8 cellular contexts compared by ENCODE assay signal in genomic region chr7:151342811-151343210, GRCh38. TPM values are rescaled to one million over a fixed set of nuclear protein-coding genes. Genes with fewer than 3 reads are reported as not detected.
DNase-seq lines count a peak whose midpoint lies in the region; ATAC-seq, FAIRE-seq and TF ChIP-seq lines count a peak whose summit lies in the region.

No MANE protein-coding gene starts in this region.

- H3K4me1 Mint-ChIP-seq in CD14-positive monocyte (peaks cover 32% of the 10 kb centered on the region), neural crest cell (peaks cover 4% of the 10 kb centered on the region)

- no peaks in the 10 kb centered on the region for H4K20me1 ChIP-seq in KMS-11 (ENCODE audit: insufficient read depth)

- peaks cover 24 to 26% of the 10 kb centered on the region in 2 donors for H3K36me3 Mint-ChIP-seq in CD14-positive monocyte
- no peaks in the 10 kb centered on the region for H3K36me3 Mint-ChIP-seq in neural crest cell (ENCODE audit: low read depth)

- intact Hi-C loops in CD14-positive monocyte (cut with micrococcal nuclease) = no loop called here
- intact Hi-C loops in posterior cingulate gyrus (cut with DNase I) = no loop called here

- H3K27me3 ChIP-seq in KMS-11 (ENCODE audit: insufficient read depth, low read depth) (no peaks in the 10 kb centered on the region), bronchial epithelial cell (ENCODE audit: control insufficient read depth, insufficient read depth, low read length) (no peaks in the 10 kb centered on the region)

- H3K4me3 Mint-ChIP-seq in CD14-positive monocyte (peak overlapping the region; percentile 75 to 77), neural crest cell (peak overlapping the region; percentile 86)

- H3K4me2 ChIP-seq in KMS-11 = peak overlapping the region; percentile 63

- DNase-seq in CD14-positive monocyte (ENCODE audit: low spot score) (no peak), bronchial epithelial cell (ENCODE audit: low read depth) (no peak), neural crest cell (ENCODE audit: low read depth, low spot score) (no peak), NCI-H1930 (lab: John Stamatoyannopoulos, UW) (no peak), posterior cingulate gyrus (no peak), inferior parietal cortex (ENCODE audit: extremely low spot score) (no peak)

- H3K9ac ChIP-seq in KMS-11 = peak overlapping the region; percentile 50; the same call in 1 of the 2 replicates

- ATAC-seq in HG03097 (IDR thresholded peaks at IDR 0.05; ENCODE audit: low FRiP score, unreplicated experiment) = no peak

- H2AFZ ChIP-seq in KMS-11 (ENCODE audit: low read depth) = no peak overlapping the region

- peaks cover 0 to 2% (median 0%) of the 10 kb centered on the region in 3 donors for H3K27me3 Mint-ChIP-seq in CD14-positive monocyte (ENCODE audit: low read depth in 3 of 3)
- H3K27me3 Mint-ChIP-seq in neural crest cell (ENCODE audit: low read depth) = peaks cover 11% of the 10 kb centered on the region

- peak overlapping the region; percentile 77 to 91 (median 86) for H3K27ac Mint-ChIP-seq in CD14-positive monocyte
- H3K27ac Mint-ChIP-seq in neural crest cell (ENCODE audit: unreplicated experiment) = no peak overlapping the region

- H3K4me1 ChIP-seq in KMS-11 (ENCODE audit: low read depth, poor library complexity, severe bottlenecking) = peaks cover 22% of the 10 kb centered on the region

- H3K9me3 Mint-ChIP-seq in CD14-positive monocyte (peaks cover 0 to 9% (median 0%) of the 10 kb centered on the region in 7 donors), neural crest cell (no peaks in the 10 kb centered on the region)

- TF ChIP-seq CTCF in CD14-positive monocyte (IDR thresholded peaks at IDR 0.05) (no peak), KMS-11 (conservative IDR thresholded peaks at IDR 0.05; ENCODE audit: low read depth, low read length) (0 out of 2 replicates have a peak, but pooled peaks have one; percentile 17), bronchial epithelial cell (IDR thresholded peaks at IDR 0.05; ENCODE audit: insufficient read depth, low read length, severe bottlenecking) (no peak), neural crest cell (conservative IDR thresholded peaks at IDR 0.05) (no peak)

- H3K27ac ChIP-seq in KMS-11 = no peak overlapping the region

- H3K79me2 ChIP-seq in KMS-11 (ENCODE audit: insufficient read depth, low read depth) = no peaks in the 10 kb centered on the region

- no peak for FAIRE-seq in bronchial epithelial cell (lab: Jason Lieb, UNC)

- H3K4me3 ChIP-seq in KMS-11 (IDR thresholded peaks at IDR 0.05; ENCODE audit: insufficient read depth, low read depth, low read length) (no peak overlapping the region), bronchial epithelial cell (ENCODE audit: low read depth, low read length) (peak overlapping the region; percentile 62)

- H3K36me3 ChIP-seq in KMS-11 (ENCODE audit: insufficient read depth) = no peaks in the 10 kb centered on the region
- H3K36me3 ChIP-seq in bronchial epithelial cell (ENCODE audit: control insufficient read depth, insufficient read depth, low read length) = peaks cover 3% of the 10 kb centered on the region

RNA-seq across cellular contexts. Expression of gene NUB1, which starts 1.2 kb away (rescaled TPM):
- 10 to 100 TPM; 37.2 to 39.2 TPM for polyA plus RNA-seq in CD14-positive monocyte
- total RNA-seq in bronchial epithelial cell = 30.0 and 34.0 TPM in 2 replicates
- total RNA-seq in neural crest cell = 32.6 and 33.2 TPM in 2 replicates
